Comparison of ENCODE assay signal across 1 cellular context in the genomic region with DNA sequence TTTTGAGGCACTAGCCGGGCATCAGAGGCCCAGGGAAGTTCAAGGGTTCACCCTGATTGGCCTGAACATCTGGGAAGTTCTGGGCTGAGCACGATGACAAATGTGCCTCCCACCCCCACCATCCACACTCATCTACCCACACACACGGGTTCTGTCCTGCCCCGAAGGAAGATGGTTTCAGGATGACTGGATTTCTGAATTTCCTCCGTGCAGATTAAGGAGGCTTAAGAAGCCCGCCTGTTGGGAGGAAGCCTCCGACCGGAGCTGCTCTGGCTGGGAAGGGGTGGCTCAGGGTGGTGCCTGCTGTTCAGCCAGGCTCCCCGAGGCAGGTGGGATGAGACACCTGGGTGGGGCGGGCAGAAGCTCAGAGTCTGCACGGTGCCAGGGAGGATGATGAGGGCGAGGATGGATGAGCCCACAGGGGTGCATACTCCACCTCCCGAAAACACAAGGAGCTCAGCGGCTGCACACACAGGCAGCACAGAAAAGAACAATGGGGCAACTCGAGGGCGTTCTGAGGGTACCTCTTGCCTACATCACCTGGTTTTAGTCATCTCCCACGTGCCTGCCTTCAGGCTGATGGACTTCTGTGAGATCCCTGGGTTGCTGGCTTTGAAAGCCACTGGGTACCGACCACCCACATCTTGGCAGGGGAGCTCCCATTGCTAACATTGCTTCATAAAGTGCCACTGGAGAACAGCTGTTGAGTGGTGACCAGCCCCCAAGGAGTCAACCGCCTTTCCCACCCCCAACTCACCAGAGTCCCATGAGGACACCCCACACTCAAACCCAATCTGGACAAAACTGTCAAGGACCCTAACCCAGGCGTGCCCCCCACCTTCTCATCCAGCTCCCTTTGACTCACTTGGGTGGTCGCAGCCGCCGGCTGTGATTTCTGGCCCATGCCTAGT.
TF ChIP-seq lines count a peak whose summit lies in the region.

No MANE protein-coding gene starts in this region.

TF ChIP-seq in HEK293, 187 proteins besides CTCF, POLR2A, EP300 and RAD21 (continued from another document):
- TF ChIP-seq, protein P1, sequence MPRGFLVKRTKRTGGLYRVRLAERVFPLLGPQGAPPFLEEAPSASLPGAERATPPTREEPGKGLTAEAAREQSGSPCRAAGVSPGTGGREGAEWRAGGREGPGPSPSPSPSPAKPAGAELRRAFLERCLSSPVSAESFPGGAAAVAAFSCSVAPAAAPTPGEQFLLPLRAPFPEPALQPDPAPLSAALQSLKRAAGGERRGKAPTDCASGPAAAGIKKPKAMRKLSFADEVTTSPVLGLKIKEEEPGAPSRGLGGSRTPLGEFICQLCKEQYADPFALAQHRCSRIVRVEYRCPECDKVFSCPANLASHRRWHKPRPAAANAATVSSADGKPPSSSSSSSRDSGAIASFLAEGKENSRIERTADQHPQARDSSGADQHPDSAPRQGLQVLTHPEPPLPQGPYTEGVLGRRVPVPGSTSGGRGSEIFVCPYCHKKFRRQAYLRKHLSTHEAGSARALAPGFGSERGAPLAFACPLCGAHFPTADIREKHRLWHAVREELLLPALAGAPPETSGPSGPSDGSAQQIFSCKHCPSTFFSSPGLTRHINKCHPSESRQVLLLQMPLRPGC (tag by site-specific recombination; IDR thresholded peaks at IDR 0.05), result no peak
- TF ChIP-seq ZNF302 (tag by site-specific recombination; IDR thresholded peaks at IDR 0.05; ENCODE audit: low read depth), result no peak
- 0 out of 2 replicates have a peak, but pooled peaks have one; percentile 7 for TF ChIP-seq GLIS2 (tag by site-specific recombination; IDR thresholded peaks at IDR 0.05)
- TF ChIP-seq, protein P2, sequence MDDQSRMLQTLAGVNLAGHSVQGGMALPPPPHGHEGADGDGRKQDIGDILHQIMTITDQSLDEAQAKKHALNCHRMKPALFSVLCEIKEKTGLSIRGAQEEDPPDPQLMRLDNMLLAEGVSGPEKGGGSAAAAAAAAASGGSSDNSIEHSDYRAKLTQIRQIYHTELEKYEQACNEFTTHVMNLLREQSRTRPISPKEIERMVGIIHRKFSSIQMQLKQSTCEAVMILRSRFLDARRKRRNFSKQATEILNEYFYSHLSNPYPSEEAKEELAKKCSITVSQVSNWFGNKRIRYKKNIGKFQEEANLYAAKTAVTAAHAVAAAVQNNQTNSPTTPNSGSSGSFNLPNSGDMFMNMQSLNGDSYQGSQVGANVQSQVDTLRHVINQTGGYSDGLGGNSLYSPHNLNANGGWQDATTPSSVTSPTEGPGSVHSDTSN (CRISPR knock-in tag; IDR thresholded peaks at IDR 0.05), result no peak
